18 cellular contexts compared by ENCODE assay signal in the genomic region with DNA sequence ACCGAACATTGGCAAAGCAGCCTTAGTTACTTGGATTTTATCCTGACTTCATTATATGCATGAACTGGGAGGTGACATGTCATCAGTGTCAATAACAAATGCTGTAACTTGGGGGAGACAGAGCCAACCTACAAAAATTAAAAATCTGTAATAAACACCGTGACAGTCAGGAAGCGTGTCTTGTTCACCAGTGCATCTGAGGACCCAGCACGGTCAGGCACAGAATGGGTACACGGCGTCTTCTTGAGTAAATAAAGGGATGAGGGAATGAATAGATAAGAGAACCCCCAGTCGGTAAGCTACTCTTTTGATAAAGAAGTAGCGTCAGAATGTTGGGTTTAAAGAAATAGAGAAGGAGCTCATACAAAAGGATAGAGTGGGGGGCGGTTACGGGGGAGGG. TPM values are rescaled to one million over a fixed set of nuclear protein-coding genes. Genes with fewer than 3 reads are reported as not detected.
DNase-seq lines count a peak whose midpoint lies in the region; ATAC-seq and TF ChIP-seq lines count a peak whose summit lies in the region.
"Had no signal": no experiment of that assay in that cellular context is flagged by ENCODE, and none has a peak within 500 bp of the region (broad histone marks: within the 10 kb centered on the region; RNA-seq: fewer than 3 reads in every experiment).

No MANE protein-coding gene starts in this region.

- peaks cover 6% of the 10 kb centered on the region for H3K4me1 Mint-ChIP-seq in activated T-cell treated with anti-CD3 and anti-CD28 coated beads, Interleukin-2, amount 50 U/mL, for 72 hours (ENCODE audit: low read depth)
- H3K4me1 Mint-ChIP-seq in H9 (peaks cover 5 to 8% of the 10 kb centered on the region in 2 experiments), chondrocyte (ENCODE audit: low read depth) (no peaks in the 10 kb centered on the region)
- no peaks in the 10 kb centered on the region for H3K4me1 Mint-ChIP-seq in activated T-helper 17 cell treated with anti-CD3 and anti-CD28 coated beads, Interleukin-2, amount 50 U/mL, for 72 hours

- H2BK12ac ChIP-seq in H9 (ENCODE audit: insufficient read length, low read depth, low read length), result no peak overlapping the region

- no peak overlapping the region for H4K91ac ChIP-seq in H9 (ENCODE audit: insufficient read length, low read depth, low read length)

- no peaks in the 10 kb centered on the region for H3K79me2 ChIP-seq in H9 (ENCODE audit: insufficient read depth, low read length)

- WGBS in H9 (ENCODE audit: extremely low coverage, insufficient read length, low lambda C conversion rate), result 100% methylated on average over 2 of the region's 10 CpGs

- no peak overlapping the region for H2BK5ac ChIP-seq in H9 (ENCODE audit: insufficient read length, low read length)

- H3K4me1 ChIP-seq in H9 (ENCODE audit: insufficient read depth, low read length), result no peaks in the 10 kb centered on the region
- H3K4me1 ChIP-seq: A549, HAP-1 had no signal

- no peak overlapping the region for H3K18ac ChIP-seq in H9 (ENCODE audit: insufficient read length, low read depth, low read length)

- no peak overlapping the region for H2AK5ac ChIP-seq in H9 (ENCODE audit: insufficient read length, low read length)

- no peak overlapping the region for H2BK15ac ChIP-seq in H9 (ENCODE audit: low read depth, low read length)

- H3K9me3 Mint-ChIP-seq in activated T-cell treated with anti-CD3 and anti-CD28 coated beads, Interleukin-2, amount 50 U/mL, for 72 hours, result no peaks in the 10 kb centered on the region
- no peaks in the 10 kb centered on the region for H3K9me3 Mint-ChIP-seq in H9
- no peaks in the 10 kb centered on the region for H3K9me3 Mint-ChIP-seq in activated T-helper 17 cell treated with anti-CD3 and anti-CD28 coated beads, Interleukin-2, amount 50 U/mL, for 72 hours
- H3K9me3 Mint-ChIP-seq in chondrocyte (ENCODE audit: low read depth), result no peaks in the 10 kb centered on the region
- H3K9me3 Mint-ChIP-seq: CD4-positive, alpha-beta memory T cell had no signal

- no peak for TF ChIP-seq CTCF in H9 (conservative IDR thresholded peaks at IDR 0.05)
- TF ChIP-seq CTCF in chondrocyte (IDR thresholded peaks at IDR 0.05), result no peak

- H4K8ac ChIP-seq in H9 (replicated peaks; ENCODE audit: insufficient read length, low read depth, low read length), result no peak overlapping the region

- H3K14ac ChIP-seq in H9 (ENCODE audit: insufficient read depth, low read length), result no peak overlapping the region

- no peak overlapping the region for H2AFZ ChIP-seq in H9 (ENCODE audit: low read length)

- no peak overlapping the region for H3K23ac ChIP-seq in H9 (ENCODE audit: insufficient read length, low read depth, low read length)

- H3K27ac ChIP-seq in H9 (ENCODE audit: insufficient read length, low read depth, low read length), result no peak overlapping the region
- H3K27ac ChIP-seq: 22Rv1, A549, BLaER1 had no signal

- H3K36me3 Mint-ChIP-seq in activated T-cell treated with anti-CD3 and anti-CD28 coated beads, Interleukin-2, amount 50 U/mL, for 72 hours (ENCODE audit: insufficient read depth in 2 of 2), result peaks cover 0 to 8% of the 10 kb centered on the region in 2 donors
- H3K36me3 Mint-ChIP-seq in H9 (ENCODE audit: insufficient read depth in 1 of 3, low read depth in 3 of 3) (peaks cover 3 to 38% (median 34%) of the 10 kb centered on the region in 3 experiments; a peak in 6 of 7 replicates), chondrocyte (ENCODE audit: low read depth) (peaks cover 15% of the 10 kb centered on the region)
- peaks cover 74% of the 10 kb centered on the region for H3K36me3 Mint-ChIP-seq in activated T-helper 17 cell treated with anti-CD3 and anti-CD28 coated beads, Interleukin-2, amount 50 U/mL, for 72 hours (ENCODE audit: low read depth)

- no peak overlapping the region for H3K9ac ChIP-seq in H9 (ENCODE audit: extremely low read depth, insufficient read length, low read length)
- H3K9ac ChIP-seq: BLaER1 had no signal

- H3K27ac Mint-ChIP-seq in activated T-cell treated with anti-CD3 and anti-CD28 coated beads, Interleukin-2, amount 50 U/mL, for 72 hours, result peak overlapping the region; percentile 58
- H3K27ac Mint-ChIP-seq in H9 (peak overlapping the region in 2 of 3 experiments; percentile 13 to 50; a peak in 2 of 7 replicates), chondrocyte (ENCODE audit: unreplicated experiment) (peak overlapping the region; percentile 36)
- H3K27ac Mint-ChIP-seq in activated T-helper 17 cell treated with anti-CD3 and anti-CD28 coated beads, Interleukin-2, amount 50 U/mL, for 72 hours, result peak overlapping the region; percentile 10
- H3K27ac Mint-ChIP-seq: CD4-positive, alpha-beta memory T cell had no signal

- no peak overlapping the region for H3K4ac ChIP-seq in H9 (ENCODE audit: low read depth, low read length)

- no peaks in the 10 kb centered on the region for H3K27me3 Mint-ChIP-seq in activated T-cell treated with anti-CD3 and anti-CD28 coated beads, Interleukin-2, amount 50 U/mL, for 72 hours (ENCODE audit: low read depth)
- H3K27me3 Mint-ChIP-seq in H9 (ENCODE audit: low read depth), result no peaks in the 10 kb centered on the region
- no peaks in the 10 kb centered on the region for H3K27me3 Mint-ChIP-seq in activated T-helper 17 cell treated with anti-CD3 and anti-CD28 coated beads, Interleukin-2, amount 50 U/mL, for 72 hours
- no peaks in the 10 kb centered on the region for H3K27me3 Mint-ChIP-seq in chondrocyte (ENCODE audit: low read depth)
- H3K27me3 Mint-ChIP-seq: CD4-positive, alpha-beta memory T cell had no signal

- no peak overlapping the region for H4K5ac ChIP-seq in H9 (ENCODE audit: insufficient read length, low read depth, low read length)

- no peak overlapping the region for H3K4me2 ChIP-seq in H9 (ENCODE audit: insufficient read depth, insufficient read length, low read length)
- H3K4me2 ChIP-seq: A549, BLaER1 had no signal

- H3K79me1 ChIP-seq in H9 (ENCODE audit: insufficient read depth, low read depth, low read length, poor library complexity, severe bottlenecking), result no peaks in the 10 kb centered on the region

- H3K4me3 Mint-ChIP-seq in activated T-cell treated with anti-CD3 and anti-CD28 coated beads, Interleukin-2, amount 50 U/mL, for 72 hours, result no peak overlapping the region
- no peak overlapping the region for H3K4me3 Mint-ChIP-seq in H9
- no peak overlapping the region for H3K4me3 Mint-ChIP-seq in activated T-helper 17 cell treated with anti-CD3 and anti-CD28 coated beads, Interleukin-2, amount 50 U/mL, for 72 hours
- H3K4me3 Mint-ChIP-seq in chondrocyte (ENCODE audit: unreplicated experiment), result no peak overlapping the region
- H3K4me3 Mint-ChIP-seq: CD14-positive monocyte; CD4-positive, alpha-beta memory T cell had no signal

- H2BK20ac ChIP-seq in H9 (ENCODE audit: low read depth, low read length, poor library complexity, severe bottlenecking), result no peak overlapping the region

- ATAC-seq in activated T-cell treated with anti-CD3 and anti-CD28 coated beads, Interleukin-2, amount 50 U/mL, for 72 hours (replicated peaks in 1 of 2), result no peak
- ATAC-seq in activated T-helper 17 cell treated with anti-CD3 and anti-CD28 coated beads, Interleukin-2, amount 50 U/mL, for 72 hours (replicated peaks), result no peak
- ATAC-seq in HG02852 (IDR thresholded peaks at IDR 0.05; ENCODE audit: unreplicated experiment), result no peak
- ATAC-seq: A549 had no signal

- DNase-seq in activated T-cell treated with anti-CD3 and anti-CD28 coated beads, Interleukin-2, amount 50 U/mL, for 72 hours, result no peak
- no peak for DNase-seq in activated T-cell treated with anti-CD3 and anti-CD28 coated beads, Interleukin-2, amount 50 U/mL, for 48 hours
- DNase-seq in H9, result no peak
- no peak for DNase-seq in chondrocyte (ENCODE audit: low spot score)
- DNase-seq in activated CD8-positive, alpha-beta memory T cell treated with anti-CD3 and anti-CD28 coated beads for 24 hours, result no peak
- no peak for DNase-seq in COR-L47 (lab: John Stamatoyannopoulos, UW)
- DNase-seq: Calu3; CD4-positive, alpha-beta memory T cell; DMS79 treated with DMSO at 0.1 percent for 48 hours; GF-D8; IMR-90 had no signal

- no peaks in the 10 kb centered on the region for H4K20me1 ChIP-seq in H9 (ENCODE audit: control insufficient read depth, insufficient read depth, insufficient read length)

- no peaks in the 10 kb centered on the region for H3K27me3 ChIP-seq in H9 (ENCODE audit: insufficient read depth, low read length)
- H3K27me3 ChIP-seq: BLaER1 had no signal

- H3K9me3 ChIP-seq in H9 (ENCODE audit: control insufficient read depth, low read depth, low read length), result no peaks in the 10 kb centered on the region
- H3K9me3 ChIP-seq: A549, BLaER1, HAP-1 had no signal

- H3K56ac ChIP-seq in H9 (ENCODE audit: insufficient read length, low read depth, low read length), result no peak overlapping the region

- no peak overlapping the region for H2BK120ac ChIP-seq in H9 (ENCODE audit: low read depth, low read length, poor library complexity, severe bottlenecking)

- no peak overlapping the region for H3T11ph ChIP-seq in H9 (ENCODE audit: low read length)

- H3K23me2 ChIP-seq in H9 (ENCODE audit: insufficient read length, low read depth, low read length, poor library complexity, severe bottlenecking), result no peaks in the 10 kb centered on the region

RNA-seq across cellular contexts. Expression of gene TRAPPC12, which starts 25.0 kb away (rescaled TPM):
- total RNA-seq in activated T-cell treated with anti-CD3 and anti-CD28 coated beads, Interleukin-2, amount 50 U/mL, for 72 hours, result 10 to 100 TPM; 85.4 to 86.0 TPM
- total RNA-seq in H9 (2021) (79.3 and 86.0 TPM in 2 replicates), chondrocyte (71.0 to 92.9 TPM (median 73.3 TPM) in 3 replicates)
- total RNA-seq in activated T-helper 17 cell treated with anti-CD3 and anti-CD28 coated beads, Interleukin-2, amount 50 U/mL, for 72 hours, result 10 to 100 TPM; 67.2 to 70.6 TPM

RNA-seq across cellular contexts. Expression of gene EIPR1, which starts 26.9 kb away (rescaled TPM):
- 10 to 100 TPM; 34.5 to 35.1 TPM for total RNA-seq in activated T-cell treated with anti-CD3 and anti-CD28 coated beads, Interleukin-2, amount 50 U/mL, for 72 hours
- 27.6 and 27.8 TPM in 2 replicates for total RNA-seq in H9 (2021)
- 10 to 100 TPM; 26.1 to 45.7 TPM for total RNA-seq in activated T-helper 17 cell treated with anti-CD3 and anti-CD28 coated beads, Interleukin-2, amount 50 U/mL, for 72 hours
- 17.8 to 26.8 TPM (median 18.2 TPM) in 3 replicates for total RNA-seq in chondrocyte
